In the genomic region with DNA sequence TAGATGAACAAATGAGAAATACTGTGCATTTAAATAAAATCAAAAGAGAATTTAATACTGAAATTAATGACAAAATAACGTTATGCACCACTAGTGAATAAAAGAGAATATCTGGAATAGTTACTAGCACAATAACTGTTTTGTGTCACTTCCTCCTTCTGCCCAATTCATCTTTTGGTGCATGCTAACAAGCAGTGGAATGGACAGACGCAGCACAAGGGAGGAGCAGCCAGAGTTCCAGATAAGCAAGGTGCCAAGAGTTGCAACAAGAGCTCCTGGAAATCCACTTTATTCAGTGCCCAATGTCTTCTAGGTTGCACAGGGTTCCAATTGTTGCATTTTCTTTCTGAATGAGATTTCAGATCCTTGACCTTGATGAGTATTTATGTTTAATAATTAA, we compare ENCODE assay signal across 25 cellular contexts.
DNase-seq lines count a peak whose midpoint lies in the region; ATAC-seq, FAIRE-seq and TF ChIP-seq lines count a peak whose summit lies in the region.
"Had no signal": no experiment of that assay in that cellular context is flagged by ENCODE, and none has a peak within 500 bp of the region (broad histone marks: within the 10 kb centered on the region; RNA-seq: fewer than 3 reads in every experiment).

No MANE protein-coding gene starts in this region.

- peaks cover 0 to 24% (median 9%) of the 10 kb centered on the region in 4 donors for H3K36me3 ChIP-seq in right lobe of liver
- peaks cover 9 to 30% of the 10 kb centered on the region in 2 experiments for H3K36me3 ChIP-seq in HepG2 (replicated peaks in 1 of 2; ENCODE audit: control insufficient read depth in 1 of 2, insufficient read depth in 2 of 2, low read length in 2 of 2)
- H3K36me3 ChIP-seq in K562 (ENCODE audit: control insufficient read depth, insufficient read depth, low read length) = no peaks in the 10 kb centered on the region
- peaks cover 0 to 13% of the 10 kb centered on the region in 2 donors for H3K36me3 ChIP-seq in left lung
- H3K36me3 ChIP-seq in gastroesophageal sphincter = peaks cover 0 to 21% of the 10 kb centered on the region in 2 donors
- H3K36me3 ChIP-seq: prostate gland had no signal

- CTCF ChIA-PET in HepG2 (lab: Yijun Ruan, JAX; ENCODE audit: low intra/inter-chr PET ratio, low total read pairs) = no interaction called here
- CTCF ChIA-PET in K562 (lab: Yijun Ruan, JAX; ENCODE audit: low intra/inter-chr PET ratio) = no interaction called here

- no peak overlapping the region for H3K27ac Mint-ChIP-seq in HFFc6
- H3K27ac Mint-ChIP-seq: activated T-cell treated with anti-CD3 and anti-CD28 coated beads, Interleukin-2, amount 50 U/mL, for 24 hours; effector memory CD8-positive, alpha-beta T cell had no signal

- TF ChIP-seq POLR2A in right lobe of liver (IDR thresholded peaks at IDR 0.05) = no peak
- TF ChIP-seq POLR2A in HepG2 (IDR thresholded peaks at IDR 0.05; ENCODE audit: insufficient read depth in 1 of 2, low read depth in 2 of 2, low read length in 2 of 2) = no peak
- no peak for TF ChIP-seq POLR2A in K562 (conservative IDR thresholded peaks at IDR 0.05)
- no peak for TF ChIP-seq POLR2A in gastroesophageal sphincter (IDR thresholded peaks at IDR 0.05)

- H3K4me1 ChIP-seq in right lobe of liver (peaks cover 0 to 28% (median under 1%) of the 10 kb centered on the region in 4 donors), HepG2 (ENCODE audit: insufficient read depth, low read length) (peaks cover 41% of the 10 kb centered on the region), K562 (replicated peaks in 1 of 2; ENCODE audit: control insufficient read depth in 2 of 2, insufficient read depth in 2 of 2, low read length in 2 of 2) (no peaks in the 10 kb centered on the region; a peak in 1 of 5 replicates), left lung (peaks cover 3 to 10% of the 10 kb centered on the region in 2 donors), gastroesophageal sphincter (no peaks in the 10 kb centered on the region)
- H3K4me1 ChIP-seq: prostate gland, SJSA1 had no signal

- H4K20me1 ChIP-seq in HepG2 (ENCODE audit: insufficient read depth, low read length) (peaks cover 9% of the 10 kb centered on the region; the same call in 1 of the 2 replicates), K562 (replicated peaks; ENCODE audit: control insufficient read depth, insufficient read depth, low read length) (no peaks in the 10 kb centered on the region)

- peaks cover 7% of the 10 kb centered on the region; the same call in 1 of the 2 replicates for H3K36me3 Mint-ChIP-seq in HFFc6 (ENCODE audit: low read depth)

- in situ Hi-C loops in HepG2 (cut with HindIII; ENCODE audit: extremely low pct_ligation_motif_present, low pct_unique_long_range_greater_than_20kb) = no loop called here
- in situ Hi-C loops in K562 (cut with MboI) = no loop called here

- H2AFZ ChIP-seq in HepG2 (ENCODE audit: low read length) = no peak overlapping the region
- H2AFZ ChIP-seq in K562 (ENCODE audit: low read depth, low read length) = no peak overlapping the region

- TF ChIP-seq CTCF in right lobe of liver (IDR thresholded peaks at IDR 0.05) (no peak), HepG2 (CRISPR knock-in tag; IDR thresholded peaks at IDR 0.05) (no peak), K562 (IDR thresholded peaks at IDR 0.05 in 2 of 3, conservative IDR thresholded peaks at IDR 0.05 in 1 of 3; ENCODE audit: insufficient read depth in 2 of 3, low read depth in 1 of 3, low read length in 3 of 3) (no peak), left lung (IDR thresholded peaks at IDR 0.05) (no peak), gastroesophageal sphincter (IDR thresholded peaks at IDR 0.05) (no peak), HFFc6 (IDR thresholded peaks at IDR 0.05) (no peak)

- no peak overlapping the region for H3K4me3 Mint-ChIP-seq in HFFc6
- H3K4me3 Mint-ChIP-seq: activated T-cell treated with anti-CD3 and anti-CD28 coated beads, Interleukin-2, amount 50 U/mL, for 24 hours; effector memory CD8-positive, alpha-beta T cell; IgD-negative memory B cell had no signal

- no peaks in the 10 kb centered on the region for H3K27me3 Mint-ChIP-seq in HFFc6 (ENCODE audit: insufficient read depth)
- H3K27me3 Mint-ChIP-seq: activated T-cell treated with anti-CD3 and anti-CD28 coated beads, Interleukin-2, amount 50 U/mL, for 24 hours; effector memory CD8-positive, alpha-beta T cell; IgD-negative memory B cell had no signal

- TF ChIP-seq EP300 in HepG2 (IDR thresholded peaks at IDR 0.05; ENCODE audit: low read depth in 2 of 2, low read length in 2 of 2) = no peak
- TF ChIP-seq EP300 in HepG2 (CRISPR knock-in tag; IDR thresholded peaks at IDR 0.05; ENCODE audit: borderline replicate concordance) = no peak
- TF ChIP-seq EP300 in K562 (IDR thresholded peaks at IDR 0.05; ENCODE audit: low read length) = no peak
- TF ChIP-seq EP300 in gastroesophageal sphincter (IDR thresholded peaks at IDR 0.05) = no peak

- H3K9ac ChIP-seq in HepG2 (ENCODE audit: insufficient read depth, low read depth, low read length) = no peak overlapping the region
- H3K9ac ChIP-seq in K562 (ENCODE audit: insufficient read depth in 1 of 2, low read depth in 2 of 2, low read length in 2 of 2) = no peak overlapping the region

- H3K4me3 ChIP-seq in right lobe of liver (no peak overlapping the region), HepG2 (replicated peaks in 1 of 3; ENCODE audit: insufficient read depth in 1 of 3, low read depth in 2 of 3, low read length in 3 of 3) (no peak overlapping the region), K562 (no peak overlapping the region), left lung (no peak overlapping the region), gastroesophageal sphincter (no peak overlapping the region)
- H3K4me3 ChIP-seq: Peyer's patch, prostate gland, SJSA1 had no signal

- no peaks in the 10 kb centered on the region for H3K9me1 ChIP-seq in K562 (ENCODE audit: control insufficient read depth, insufficient read depth, low read length)

- DNase-seq in right lobe of liver (no peak), HepG2 (ENCODE audit: low spot score) (no peak), K562 (ENCODE audit: extremely low read depth in 1 of 4, low spot score in 3 of 4) (peak in 1 of 4 experiments; percentile 13), left lung (no peak), NCI-H1092 (lab: John Stamatoyannopoulos, UW) (no peak), HFFc6 (no peak), NCI-H82 treated with DMSO at 0.1 percent for 48 hours (lab: John Stamatoyannopoulos, UW; ENCODE audit: unreplicated experiment) (no peak)
- DNase-seq: activated CD4-positive, alpha-beta T cell treated with anti-CD3 and anti-CD28 coated beads for 4 hours; activated T-cell treated with anti-CD3 and anti-CD28 coated beads, Interleukin-2, amount 50 U/mL, for 24 hours; COR-L47; DND-41; effector memory CD8-positive, alpha-beta T cell; islet precursor cell; NCI-H524; NK-92 treated with Interleukin-12 subunit alpha and Interleukin-12 subunit beta, amount 100 ng/mL, for 24 hours; Peyer's patch; stimulated activated CD4-positive, alpha-beta T cell treated with anti-CD3 and anti-CD28 coated beads, Interleukin-2, amount 100 ng/mL, for 24 hours had no signal

- H3K79me2 ChIP-seq in HepG2 (ENCODE audit: insufficient read depth, low read length) = peaks cover 41% of the 10 kb centered on the region
- H3K79me2 ChIP-seq in K562 (ENCODE audit: control insufficient read depth, insufficient read depth, low read length) = no peaks in the 10 kb centered on the region

- H3K9me3 Mint-ChIP-seq in HFFc6 = no peaks in the 10 kb centered on the region
- H3K9me3 Mint-ChIP-seq: activated T-cell treated with anti-CD3 and anti-CD28 coated beads, Interleukin-2, amount 50 U/mL, for 24 hours; effector memory CD8-positive, alpha-beta T cell; IgD-negative memory B cell had no signal

- H3K27me3 ChIP-seq in right lobe of liver = no peaks in the 10 kb centered on the region
- H3K27me3 ChIP-seq in HepG2 (ENCODE audit: control insufficient read depth in 1 of 2, insufficient read depth in 2 of 2, low read length in 2 of 2) = no peaks in the 10 kb centered on the region
- no peaks in the 10 kb centered on the region for H3K27me3 ChIP-seq in K562 (ENCODE audit: control insufficient read depth in 2 of 2, insufficient read depth in 2 of 2, low read length in 2 of 2)
- H3K27me3 ChIP-seq in left lung = no peaks in the 10 kb centered on the region
- no peaks in the 10 kb centered on the region for H3K27me3 ChIP-seq in gastroesophageal sphincter
- H3K27me3 ChIP-seq: neutrophil, Peyer's patch, SJSA1 had no signal

- H3K4me1 Mint-ChIP-seq in HFFc6 (ENCODE audit: low read depth) = no peaks in the 10 kb centered on the region; the same call in 1 of the 2 replicates

- ATAC-seq in right lobe of liver = peak; percentile 56 to 74 (median 62)
- ATAC-seq in HepG2 = no peak
- ATAC-seq in K562 = no peak
- ATAC-seq in left lung = peak; percentile 59
- ATAC-seq in gastroesophageal sphincter = no peak
- ATAC-seq: effector memory CD8-positive, alpha-beta T cell had no signal

- FAIRE-seq in HepG2 (lab: Jason Lieb, UNC) (no peak), K562 (lab: Jason Lieb, UNC) (no peak)
- FAIRE-seq: colon, frontal cortex, GM12892 had no signal

- POLR2A ChIA-PET in HepG2 (lab: Yijun Ruan, JAX) (no interaction called here), K562 (lab: Yijun Ruan, JAX) (interaction anchor here (0.6 to 0.9 kb wide), 4 partner anchors 8 to 344 kb away, joined by 3 read pairs; no protein-coding TSS in a partner anchor)

- intact Hi-C loops in right lobe of liver (cut with DNase I) = no loop called here
- intact Hi-C loops in HepG2 (cut with micrococcal nuclease; ENCODE audit: unreplicated experiment) = no loop called here
- intact Hi-C loops in K562 (cut with micrococcal nuclease) = no loop called here
- intact Hi-C loops in left lung (cut with DNase I) = no loop called here

- no peaks in the 10 kb centered on the region for H3K9me3 ChIP-seq in right lobe of liver
- H3K9me3 ChIP-seq in HepG2 (ENCODE audit: low read length) = no peaks in the 10 kb centered on the region
- H3K9me3 ChIP-seq in K562 (replicated peaks; ENCODE audit: control insufficient read depth, insufficient read depth, low read depth, low read length) = no peaks in the 10 kb centered on the region
- no peaks in the 10 kb centered on the region for H3K9me3 ChIP-seq in left lung
- no peaks in the 10 kb centered on the region for H3K9me3 ChIP-seq in gastroesophageal sphincter
- H3K9me3 ChIP-seq: neutrophil, Peyer's patch, prostate gland, SJSA1 had no signal

- WGBS in right lobe of liver (ENCODE audit: insufficient coverage, low coverage, low lambda C conversion rate, missing lambda C conversion rate) = 28% methylated on average over 2 of the region's 2 CpGs
- WGBS in HepG2 (ENCODE audit: low lambda C conversion rate) = 84% methylated on average over 2 of the region's 2 CpGs
- 4% methylated on average over 2 of the region's 2 CpGs for WGBS in K562 (ENCODE audit: insufficient coverage, low coverage, missing lambda C conversion rate)
- WGBS in gastroesophageal sphincter (ENCODE audit: low coverage in 1 of 2), 2 donors = 53 to 71% methylated on average over 2 of the region's 2 CpGs

- H3K4me2 ChIP-seq in HepG2 (ENCODE audit: low read depth, low read length) (no peak overlapping the region), K562 (ENCODE audit: insufficient read depth, low read length) (no peak overlapping the region)

- H3K27ac ChIP-seq in right lobe of liver = no peak overlapping the region
- H3K27ac ChIP-seq in HepG2 (ENCODE audit: extremely low read length, insufficient read depth, low read length) = no peak overlapping the region
- H3K27ac ChIP-seq in K562 (ENCODE audit: extremely low read depth, low read depth, low read length) = no peak overlapping the region
- no peak overlapping the region for H3K27ac ChIP-seq in left lung
- no peak overlapping the region for H3K27ac ChIP-seq in gastroesophageal sphincter
- H3K27ac ChIP-seq: neutrophil, Peyer's patch, prostate gland, SJSA1 had no signal

- no TSS peak for BruUV-seq in HepG2 (replicated peaks; lab: Mats Ljungman, UMichigan)
- no TSS peak for BruUV-seq in K562 (replicated peaks; lab: Mats Ljungman, UMichigan)

- TF ChIP-seq RAD21 in HepG2 (CRISPR knock-in tag; IDR thresholded peaks at IDR 0.05) = no peak
- TF ChIP-seq RAD21 in K562 (CRISPR knock-in tag; conservative IDR thresholded peaks at IDR 0.05 in 1 of 2, IDR thresholded peaks at IDR 0.05 in 1 of 2) = no peak

Comparison
In these comparisons a context has a peak if more than half of its experiments do, and no peak if none do; other contexts are left out.
1. ATAC-seq: peak in right lobe of liver (4 of 4) and left lung (single experiment); none in HepG2 (single experiment), K562 (single experiment) and gastroesophageal sphincter (single experiment).